7 cellular contexts compared by ENCODE assay signal in genomic region chr12:110776410-110776809, GRCh38. TPM values are rescaled to one million over a fixed set of nuclear protein-coding genes. Genes with fewer than 3 reads are reported as not detected.
A peak's percentile ranks its signal among the peaks of the same experiment; 100 is the strongest.
DNase-seq lines count a peak whose midpoint lies in the region; ATAC-seq and TF ChIP-seq lines count a peak whose summit lies in the region.

No MANE protein-coding gene starts in this region.

- intact Hi-C loops in psoas muscle (cut with DNase I): no loop called here

- peak; percentile 44 for DNase-seq in activated CD8-positive, alpha-beta memory T cell treated with anti-CD3 and anti-CD28 coated beads, Interleukin-2, amount 50 U/mL, for 24 hours (ENCODE audit: extremely low read depth)
- peak; percentile 32 for DNase-seq in stimulated activated CD8-positive, alpha-beta memory T cell treated with anti-CD3 and anti-CD28 coated beads, Interleukin-4, amount 100 ng/mL, for 24 hours (ENCODE audit: low read depth)
- DNase-seq in SIG-M5 treated with dmso at 0.1 percent for 504 hours (lab: John Stamatoyannopoulos, UW; ENCODE audit: unreplicated experiment) (no peak), SW 1271 (lab: John Stamatoyannopoulos, UW) (no peak), psoas muscle (no peak)

- H3K27me3 ChIP-seq in psoas muscle (ENCODE audit: insufficient read depth in 3 of 3, low read length in 2 of 3): no peaks in the 10 kb centered on the region

- no peaks in the 10 kb centered on the region for H3K4me1 ChIP-seq in psoas muscle

- H3K36me3 ChIP-seq in psoas muscle (ENCODE audit: insufficient read depth in 1 of 2, low read depth in 1 of 2): no peaks in the 10 kb centered on the region

- H3K4me3 ChIP-seq in psoas muscle: no peak overlapping the region

- ATAC-seq in GM19328 (IDR thresholded peaks at IDR 0.05; ENCODE audit: unreplicated experiment) (peak; percentile 91), HG03045 (IDR thresholded peaks at IDR 0.05; ENCODE audit: unreplicated experiment) (peak; percentile 92), psoas muscle (no peak)

- no peak for TF ChIP-seq CTCF in psoas muscle (IDR thresholded peaks at IDR 0.05)

- H3K9me3 ChIP-seq in psoas muscle: no peaks in the 10 kb centered on the region

- WGBS in psoas muscle, 3 donors: 82 to 86% (median 85%) methylated on average over 4 of the region's 4 CpGs

- no peak overlapping the region for H3K27ac ChIP-seq in psoas muscle

RNA-seq across cellular contexts. Expression of gene PPP1CC, which starts 33.7 kb away (rescaled TPM):
- total RNA-seq in psoas muscle: 100 to 1,000 TPM; 102 to 184 (median 135) TPM
- 100 to 1,000 TPM in 2 of 3 donors, 10 to 100 TPM in 1; 82.5 to 222 (median 117) TPM for polyA plus RNA-seq in psoas muscle

Comparison
In these comparisons a context has a peak if more than half of its experiments do, and no peak if none do; other contexts are left out.
1. ATAC-seq: peak in GM19328 (single experiment) and HG03045 (single experiment); none in psoas muscle (0 of 4).
2. DNase-seq: peak in activated CD8-positive, alpha-beta memory T cell treated with anti-CD3 and anti-CD28 coated beads, Interleukin-2, amount 50 U/mL, for 24 hours (single experiment) and stimulated activated CD8-positive, alpha-beta memory T cell treated with anti-CD3 and anti-CD28 coated beads, Interleukin-4, amount 100 ng/mL, for 24 hours (single experiment); none in SIG-M5 treated with dmso at 0.1 percent for 504 hours (single experiment), SW 1271 (0 of 2) and psoas muscle (0 of 2).